In genomic region chr5:107436276-107436675, GRCh38 we compare ENCODE assay signal across 27 cellular contexts.
"Had no signal": no experiment of that assay in that cellular context is flagged by ENCODE, and none has a peak within 500 bp of the region (broad histone marks: within the 10 kb centered on the region; RNA-seq: fewer than 3 reads in every experiment).

No MANE protein-coding gene starts in this region.

- H3K27me3 Mint-ChIP-seq: activated naive CD8-positive, alpha-beta T cell treated with anti-CD3 and anti-CD28 coated beads, Interleukin-2, amount 50 U/mL, for 24 hours had no signal

- ATAC-seq: activated naive CD4-positive, alpha-beta T cell treated with anti-CD3 and anti-CD28 coated beads, Interleukin-2, amount 50 U/mL, for 72 hours; activated naive CD8-positive, alpha-beta T cell treated with anti-CD3 and anti-CD28 coated beads, Interleukin-2, amount 50 U/mL, for 24 hours; activated T-cell treated with anti-CD3 and anti-CD28 coated beads, Interleukin-2, amount 50 U/mL, for 4 hours; T-helper 17 cell had no signal

- H3K9me3 ChIP-seq: MG63 had no signal

- H3K27ac Mint-ChIP-seq: activated B cell treated with CpG ODN at 0.5 μM for 24 hours; activated CD4-positive, alpha-beta memory T cell treated with anti-CD3 and anti-CD28 coated beads for 36 hours; activated CD4-positive, alpha-beta T cell treated with anti-CD3 and anti-CD28 coated beads, Interleukin-2, amount 10 ng/mL, durations not matched to agents 7 days and 5 days; activated naive CD4-positive, alpha-beta T cell treated with anti-CD3 and anti-CD28 coated beads, Interleukin-2, amount 50 U/mL, for 72 hours; activated naive CD8-positive, alpha-beta T cell treated with anti-CD3 and anti-CD28 coated beads, Interleukin-2, amount 50 U/mL, for 24 hours; T-helper 17 cell had no signal

- H3K27me3 ChIP-seq: brain microvascular endothelial cell, MG63 had no signal

- H3K36me3 ChIP-seq: brain microvascular endothelial cell, MG63 had no signal

- H3K9ac ChIP-seq: KMS-11 had no signal

- DNase-seq: activated B cell treated with CpG ODN at 0.5 μM for 24 hours; activated CD4-positive, alpha-beta memory T cell treated with anti-CD3 and anti-CD28 coated beads for 36 hours; activated CD4-positive, alpha-beta T cell treated with anti-CD3 and anti-CD28 coated beads, Interleukin-2, amount 10 ng/mL, durations not matched to agents 7 days and 5 days; activated CD8-positive, alpha-beta memory T cell treated with anti-CD3 and anti-CD28 coated beads for 24 hours; activated effector memory CD4-positive, alpha-beta T cell treated with anti-CD3 and anti-CD28 coated beads, Interleukin-2, amount 50 U/mL, for 16 hours; activated naive CD4-positive, alpha-beta T cell treated with Interleukin-2 at 50 U/mL for 16 hours; activated naive CD8-positive, alpha-beta T cell treated with anti-CD3 and anti-CD28 coated beads, Interleukin-2, amount 50 U/mL, for 24 hours; activated T-cell treated with anti-CD3 and anti-CD28 coated beads, Interleukin-2, amount 50 U/mL, for 4 hours; amniotic stem cell; brain microvascular endothelial cell; caudate nucleus; MG63; MV-4-11; NCI-H1092 treated with DMSO at 0.1 percent for 48 hours; NCI-H1417 treated with DMSO at 0.1 percent for 48 hours; NCI-H1694; NCI-H2029; NCI-H2107; NCI-H2171 treated with DMSO at 0.1 percent for 48 hours; NCI-H226; NCI-H526; NK-92 treated with Interleukin-12 subunit alpha and Interleukin-12 subunit beta, amount 100 ng/mL, for 24 hours; SIG-M5; T-helper 17 cell; T-helper 9 cell had no signal

- H3K4me1 Mint-ChIP-seq: activated B cell treated with CpG ODN at 0.5 μM for 24 hours; activated CD4-positive, alpha-beta T cell treated with anti-CD3 and anti-CD28 coated beads, Interleukin-2, amount 10 ng/mL, durations not matched to agents 7 days and 5 days; activated naive CD8-positive, alpha-beta T cell treated with anti-CD3 and anti-CD28 coated beads, Interleukin-2, amount 50 U/mL, for 24 hours; T-helper 17 cell had no signal

- H3K4me3 ChIP-seq: MG63 had no signal

- H3K27ac ChIP-seq: brain microvascular endothelial cell, KMS-11 had no signal

- H3K4me3 Mint-ChIP-seq: activated B cell treated with CpG ODN at 0.5 μM for 24 hours; activated CD4-positive, alpha-beta memory T cell treated with anti-CD3 and anti-CD28 coated beads for 36 hours; activated CD4-positive, alpha-beta T cell treated with anti-CD3 and anti-CD28 coated beads, Interleukin-2, amount 10 ng/mL, durations not matched to agents 7 days and 5 days; activated naive CD8-positive, alpha-beta T cell treated with anti-CD3 and anti-CD28 coated beads, Interleukin-2, amount 50 U/mL, for 24 hours; activated T-cell treated with anti-CD3 and anti-CD28 coated beads, Interleukin-2, amount 50 U/mL, for 4 hours; T-helper 17 cell had no signal

- H3K4me2 ChIP-seq: KMS-11 had no signal

- H3K9me3 Mint-ChIP-seq: activated CD4-positive, alpha-beta T cell treated with anti-CD3 and anti-CD28 coated beads, Interleukin-2, amount 10 ng/mL, durations not matched to agents 7 days and 5 days had no signal
